ENCODE assay signal across 8 cellular contexts in the genomic region with DNA sequence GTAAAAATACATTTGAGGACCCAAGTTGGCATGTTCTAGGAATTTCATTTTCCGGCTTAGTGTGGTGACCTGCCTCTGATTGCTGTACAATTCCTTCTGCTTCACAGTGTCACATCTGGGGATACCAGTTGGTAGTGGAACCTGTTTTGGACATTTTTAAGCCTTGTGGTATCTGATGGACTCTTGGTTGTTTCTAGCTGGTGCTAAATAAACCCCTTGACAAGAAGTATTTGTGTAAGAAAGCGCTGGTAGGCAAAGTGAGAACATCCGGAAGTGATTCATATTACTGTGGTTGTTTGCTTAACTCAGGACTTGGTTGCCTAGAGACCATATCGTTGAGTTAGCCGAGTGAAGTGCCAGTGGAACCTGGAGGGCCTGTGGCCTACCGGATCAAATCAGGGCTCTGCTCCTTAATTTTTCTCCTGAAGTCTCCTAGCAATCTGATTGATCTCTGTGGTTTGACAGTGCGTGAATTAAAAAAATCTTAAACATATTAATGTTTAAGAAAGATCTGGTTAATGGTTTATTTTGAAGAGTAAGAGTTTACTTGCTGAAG. TPM values are rescaled to one million over a fixed set of nuclear protein-coding genes. Genes with fewer than 3 reads are reported as not detected.
DNase-seq lines count a peak whose midpoint lies in the region; ATAC-seq, FAIRE-seq and TF ChIP-seq lines count a peak whose summit lies in the region.

No MANE protein-coding gene starts in this region.

- H3K9me3 ChIP-seq in KOPT-K1 (ENCODE audit: insufficient read depth, low read length, poor library complexity, severe bottlenecking): no peaks in the 10 kb centered on the region

- H3K36me3 Mint-ChIP-seq in activated naive CD4-positive, alpha-beta T cell treated with anti-CD3 and anti-CD28 coated beads, Interleukin-2, amount 50 U/mL, for 72 hours: peaks cover 6 to 27% of the 10 kb centered on the region in 2 donors

- H3K4me3 ChIP-seq in rectal smooth muscle tissue (ENCODE audit: low read length): peak overlapping the region; percentile 42

- H3K36me3 ChIP-seq in KOPT-K1 (ENCODE audit: insufficient read depth, low read length) (0 out of 2 replicates have a peak, but pooled peaks cover 4% of the 10 kb centered on the region), rectal smooth muscle tissue (ENCODE audit: control insufficient read depth, insufficient read depth, low read length) (no peaks in the 10 kb centered on the region)

- no peak overlapping the region for H3K9ac ChIP-seq in rectal smooth muscle tissue (ENCODE audit: low read length)

- H3K4me1 ChIP-seq in rectal smooth muscle tissue (ENCODE audit: control insufficient read depth, insufficient read depth, low read length): peaks cover 40% of the 10 kb centered on the region

- intact Hi-C loops in Right ventricle myocardium inferior (cut with DNase I): no loop called here

- H3K27me3 ChIP-seq in rectal smooth muscle tissue (ENCODE audit: control insufficient read depth, insufficient read depth, low read length): no peaks in the 10 kb centered on the region

- H3K9me3 Mint-ChIP-seq in activated naive CD4-positive, alpha-beta T cell treated with anti-CD3 and anti-CD28 coated beads, Interleukin-2, amount 50 U/mL, for 72 hours: no peaks in the 10 kb centered on the region

- no peak for TF ChIP-seq POLR2A in H54 (IDR thresholded peaks at IDR 0.05; ENCODE audit: low read depth, low read length)

- peak overlapping the region; percentile 94 to 99 for H3K27ac Mint-ChIP-seq in activated naive CD4-positive, alpha-beta T cell treated with anti-CD3 and anti-CD28 coated beads, Interleukin-2, amount 50 U/mL, for 72 hours

- H3K27ac ChIP-seq in KOPT-K1 (ENCODE audit: low read depth, low read length, poor library complexity, severe bottlenecking) (peak overlapping the region; percentile 36), rectal smooth muscle tissue (ENCODE audit: low read depth, low read length) (peak overlapping the region; percentile 74)

- peak; percentile 100 for ATAC-seq in activated naive CD4-positive, alpha-beta T cell treated with anti-CD3 and anti-CD28 coated beads, Interleukin-2, amount 50 U/mL, for 72 hours
- ATAC-seq in Right ventricle myocardium inferior: peak; percentile 97

- DNase-seq in GF-D8 (lab: John Stamatoyannopoulos, UW) (peak; percentile 88), H54 (ENCODE audit: insufficient read length, low spot score) (peak; percentile 37), RPMI8226 (peak; percentile 88), Right ventricle myocardium inferior (ENCODE audit: missing footprints) (peak; percentile 50), ecto neural progenitor cell (ENCODE audit: low spot score) (no peak)
- DNase-seq in activated naive CD4-positive, alpha-beta T cell treated with anti-CD3 and anti-CD28 coated beads, Interleukin-2, amount 50 U/mL, for 72 hours (ENCODE audit: low spot score in 2 of 2): peak in 1 of 2 donors; percentile 49

- peak; percentile 96 for FAIRE-seq in H54 (lab: Jason Lieb, UNC)

RNA-seq across cellular contexts. Expression of gene IQGAP1, which starts 12.8 kb away (rescaled TPM):
- 100 to 1,000 TPM; 185 to 192 TPM for total RNA-seq in activated naive CD4-positive, alpha-beta T cell treated with anti-CD3 and anti-CD28 coated beads, Interleukin-2, amount 50 U/mL, for 72 hours
- 47.6 TPM for total RNA-seq in Right ventricle myocardium inferior

RNA-seq across cellular contexts. Expression of gene ZNF774, which starts 48.8 kb away (rescaled TPM):
- total RNA-seq in activated naive CD4-positive, alpha-beta T cell treated with anti-CD3 and anti-CD28 coated beads, Interleukin-2, amount 50 U/mL, for 72 hours: under 1 TPM; 0.50 to 0.99 TPM
- total RNA-seq in Right ventricle myocardium inferior: 4.6 TPM
